In genomic region chr1:9717193-9718005, GRCh38 we compare ENCODE assay signal across 8 cellular contexts.
DNase-seq lines count a peak whose midpoint lies in the region; ATAC-seq and TF ChIP-seq lines count a peak whose summit lies in the region.

No MANE protein-coding gene starts in this region.

- H3K4me3 ChIP-seq in HUES6 (ENCODE audit: low read depth, low read length) (no peak overlapping the region), thymus (ENCODE audit: low read length) (peak overlapping the region; percentile 75), foreskin fibroblast (ENCODE audit: low read depth in 1 of 2, low read length in 2 of 2) (no peak overlapping the region)

- TF ChIP-seq CTCF in endothelial cell (IDR thresholded peaks at IDR 0.05; ENCODE audit: unreplicated experiment) (no peak), osteocyte (IDR thresholded peaks at IDR 0.05) (no peak), foreskin fibroblast (IDR thresholded peaks at IDR 0.05; ENCODE audit: low read depth, low read length) (no peak)

- WGBS in thymus: 2% methylated on average over 25 of the region's 25 CpGs

- H3K9me3 ChIP-seq in HUES6 (ENCODE audit: control insufficient read depth, insufficient read depth, low read depth, low read length) (no peaks in the 10 kb centered on the region), thymus (ENCODE audit: control insufficient read depth) (no peaks in the 10 kb centered on the region)

- no peak for ATAC-seq in GM18858 (IDR thresholded peaks at IDR 0.05; ENCODE audit: unreplicated experiment)

- H3K36me3 ChIP-seq in HUES6 (ENCODE audit: control insufficient read depth, insufficient read depth, low read length) (peaks cover 13% of the 10 kb centered on the region; the same call in 1 of the 2 replicates), thymus (ENCODE audit: control insufficient read depth, insufficient read depth) (peaks cover 46% of the 10 kb centered on the region)

- H3K9me3 Mint-ChIP-seq in endothelial cell (ENCODE audit: unreplicated experiment) (no peaks in the 10 kb centered on the region), osteocyte (ENCODE audit: unreplicated experiment) (no peaks in the 10 kb centered on the region)

- H3K27ac ChIP-seq in HUES6 (ENCODE audit: low read depth, low read length) (peak overlapping the region; percentile 15), thymus (ENCODE audit: low read depth) (peak overlapping the region; percentile 94)

- H3K4me3 Mint-ChIP-seq in endothelial cell (ENCODE audit: unreplicated experiment) (no peak overlapping the region), osteocyte (ENCODE audit: unreplicated experiment) (no peak overlapping the region)

- H3K36me3 Mint-ChIP-seq in endothelial cell (ENCODE audit: low read depth, unreplicated experiment): no peaks in the 10 kb centered on the region
- peaks cover 2% of the 10 kb centered on the region for H3K36me3 Mint-ChIP-seq in osteocyte (ENCODE audit: unreplicated experiment)

- H3K4me1 ChIP-seq in HUES6 (ENCODE audit: control insufficient read depth, insufficient read depth, low read length) (peaks cover 49% of the 10 kb centered on the region), thymus (ENCODE audit: control insufficient read depth, insufficient read depth, low read length) (peaks cover 34% of the 10 kb centered on the region)

- H3K9ac ChIP-seq in HUES6 (ENCODE audit: low read length): peak overlapping the region; percentile 51

- H3K27me3 Mint-ChIP-seq in endothelial cell (ENCODE audit: unreplicated experiment) (peaks cover 2% of the 10 kb centered on the region), osteocyte (ENCODE audit: unreplicated experiment) (no peaks in the 10 kb centered on the region)

- no peaks in the 10 kb centered on the region for H3K27me3 ChIP-seq in HUES6 (ENCODE audit: control insufficient read depth, insufficient read depth, low read length)
- no peaks in the 10 kb centered on the region for H3K27me3 ChIP-seq in thymus (ENCODE audit: control insufficient read depth, insufficient read depth)

- H3K27ac Mint-ChIP-seq in endothelial cell (ENCODE audit: unreplicated experiment): peak overlapping the region; percentile 52
- peak overlapping the region; percentile 5 for H3K27ac Mint-ChIP-seq in osteocyte (ENCODE audit: unreplicated experiment)

- peak; percentile 38 for TF ChIP-seq POLR2A in GM19099 (IDR thresholded peaks at IDR 0.05; ENCODE audit: extremely low read depth, insufficient read length, low read depth)

- DNase-seq in activated CD4-positive, alpha-beta T cell treated with anti-CD3 and anti-CD28 coated beads, Interleukin-2, amount 50 U/mL, for 4 hours: peak; percentile 67 to 70
- no peak for DNase-seq in endothelial cell (ENCODE audit: low spot score)
- DNase-seq in osteocyte (ENCODE audit: extremely low spot score, unreplicated experiment): no peak
- no peak for DNase-seq in foreskin fibroblast

- H3K4me1 Mint-ChIP-seq in endothelial cell (ENCODE audit: unreplicated experiment) (peaks cover 7% of the 10 kb centered on the region), osteocyte (ENCODE audit: unreplicated experiment) (peaks cover 16% of the 10 kb centered on the region)

Comparison
In these comparisons a context has a peak if more than half of its experiments do, and no peak if none do; other contexts are left out.
1. DNase-seq: peak in activated CD4-positive, alpha-beta T cell treated with anti-CD3 and anti-CD28 coated beads, Interleukin-2, amount 50 U/mL, for 4 hours (2 of 2); none in endothelial cell (single experiment), osteocyte (single experiment) and foreskin fibroblast (0 of 2).